34 cellular contexts compared by ENCODE assay signal in the genomic region with DNA sequence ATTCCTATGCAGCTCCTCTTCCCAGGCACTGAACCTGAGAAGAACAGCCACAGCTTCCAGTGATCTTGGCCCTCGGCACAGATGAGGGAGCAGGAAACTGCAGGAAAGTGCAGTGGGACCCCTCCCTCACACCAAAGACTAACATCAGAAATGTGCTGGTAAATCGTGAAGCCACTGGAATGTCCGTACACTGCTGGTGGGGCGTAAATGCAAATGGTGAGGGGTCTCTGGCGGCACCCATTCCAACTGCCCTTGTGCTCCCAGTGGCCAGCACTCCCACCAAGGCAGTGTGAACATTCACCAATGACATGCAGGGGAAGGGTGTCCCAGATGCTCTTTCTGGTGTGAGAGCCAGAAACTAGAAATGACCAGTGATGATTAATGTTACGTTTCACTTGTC.
"Had no signal": no experiment of that assay in that cellular context is flagged by ENCODE, and none has a peak within 500 bp of the region (broad histone marks: within the 10 kb centered on the region; RNA-seq: fewer than 3 reads in every experiment).

No MANE protein-coding gene starts in this region.

- H3K27ac Mint-ChIP-seq: activated B cell treated with CpG ODN at 0.5 μM for 24 hours; activated CD4-positive, alpha-beta T cell treated with anti-CD3 and anti-CD28 coated beads, Interleukin-2, amount 10 ng/mL, durations not matched to agents 24 days and 14 days; activated CD8-positive, alpha-beta T cell treated with anti-CD3 and anti-CD28 coated beads for 36 hours; activated naive CD8-positive, alpha-beta T cell treated with anti-CD3 and anti-CD28 coated beads for 36 hours; activated T-cell treated with anti-CD3 and anti-CD28 coated beads, Interleukin-2, amount 50 U/mL, for 72 hours; activated T-helper 17 cell treated with anti-CD3 and anti-CD28 coated beads, Interleukin-2, amount 50 U/mL, for 72 hours had no signal

- DNase-seq: activated B cell treated with CpG ODN at 0.5 μM for 24 hours; activated CD4-positive, alpha-beta T cell treated with anti-CD3 and anti-CD28 coated beads, Interleukin-2, amount 10 ng/mL, durations not matched to agents 24 days and 14 days; activated CD4-positive, alpha-beta T cell treated with anti-CD3 and anti-CD28 coated beads, Interleukin-2, amount 50 U/mL, for 4 hours; activated CD8-positive, alpha-beta T cell treated with anti-CD3 and anti-CD28 coated beads for 36 hours; activated gamma-delta T cell treated with Interleukin-2 at 50 U/mL for 16 hours; activated naive CD4-positive, alpha-beta T cell treated with anti-CD3 and anti-CD28 coated beads, Interleukin-2, amount 50 U/mL, for 16 hours; activated naive CD8-positive, alpha-beta T cell treated with anti-CD3 and anti-CD28 coated beads for 36 hours; activated T-cell treated with anti-CD3 and anti-CD28 coated beads, Interleukin-2, amount 50 U/mL, for 1 hour; activated T-cell treated with anti-CD3 and anti-CD28 coated beads, Interleukin-2, amount 50 U/mL, for 72 hours; amniotic stem cell; brain microvascular endothelial cell; NCI-H1092 treated with DMSO at 0.1 percent for 48 hours; NCI-H1417; NCI-H146; NCI-H187; NCI-H2029 treated with DMSO at 0.1 percent for 48 hours; NCI-H2107; NCI-H2171; NCI-H510A; NCI-H526; NCI-H748 treated with DMSO at 0.1 percent for 48 hours; NK-92 treated with Interleukin-12 subunit alpha and Interleukin-12 subunit beta, amount 100 ng/mL, for 24 hours; PC-3; Right ventricle myocardium superior; SW 1271; T-helper 1 cell; T-helper 2 cell; T-helper 9 cell had no signal

- H3K27me3 Mint-ChIP-seq: activated B cell treated with CpG ODN at 0.5 μM for 24 hours; activated CD4-positive, alpha-beta T cell treated with anti-CD3 and anti-CD28 coated beads, Interleukin-2, amount 10 ng/mL, durations not matched to agents 24 days and 14 days had no signal

- FAIRE-seq: K562, RCC 7860 had no signal

- H3K36me3 Mint-ChIP-seq: activated naive CD8-positive, alpha-beta T cell treated with anti-CD3 and anti-CD28 coated beads for 36 hours had no signal

- H3K27ac ChIP-seq: brain microvascular endothelial cell, RWPE1, VCaP had no signal

- H3K36me3 ChIP-seq: brain microvascular endothelial cell had no signal

- H3K4me1 Mint-ChIP-seq: activated B cell treated with CpG ODN at 0.5 μM for 24 hours; activated CD4-positive, alpha-beta T cell treated with anti-CD3 and anti-CD28 coated beads, Interleukin-2, amount 10 ng/mL, durations not matched to agents 24 days and 14 days; activated naive CD8-positive, alpha-beta T cell treated with anti-CD3 and anti-CD28 coated beads for 36 hours; activated T-helper 17 cell treated with anti-CD3 and anti-CD28 coated beads, Interleukin-2, amount 50 U/mL, for 72 hours; central memory CD8-positive, alpha-beta T cell had no signal

- H3K9me3 Mint-ChIP-seq: activated B cell treated with CpG ODN at 0.5 μM for 24 hours; activated CD4-positive, alpha-beta T cell treated with anti-CD3 and anti-CD28 coated beads, Interleukin-2, amount 10 ng/mL, durations not matched to agents 24 days and 14 days; activated CD8-positive, alpha-beta T cell treated with anti-CD3 and anti-CD28 coated beads for 36 hours; activated naive CD8-positive, alpha-beta T cell treated with anti-CD3 and anti-CD28 coated beads for 36 hours; activated T-cell treated with anti-CD3 and anti-CD28 coated beads, Interleukin-2, amount 50 U/mL, for 72 hours; activated T-helper 17 cell treated with anti-CD3 and anti-CD28 coated beads, Interleukin-2, amount 50 U/mL, for 72 hours; central memory CD8-positive, alpha-beta T cell had no signal

- H3K4me3 Mint-ChIP-seq: activated B cell treated with CpG ODN at 0.5 μM for 24 hours; activated CD4-positive, alpha-beta T cell treated with anti-CD3 and anti-CD28 coated beads, Interleukin-2, amount 10 ng/mL, durations not matched to agents 24 days and 14 days; activated CD8-positive, alpha-beta T cell treated with anti-CD3 and anti-CD28 coated beads for 36 hours; activated naive CD8-positive, alpha-beta T cell treated with anti-CD3 and anti-CD28 coated beads for 36 hours; activated T-cell treated with anti-CD3 and anti-CD28 coated beads, Interleukin-2, amount 50 U/mL, for 72 hours; activated T-helper 17 cell treated with anti-CD3 and anti-CD28 coated beads, Interleukin-2, amount 50 U/mL, for 72 hours; central memory CD8-positive, alpha-beta T cell had no signal

- ATAC-seq: activated CD8-positive, alpha-beta T cell treated with anti-CD3 and anti-CD28 coated beads for 36 hours; activated T-cell treated with anti-CD3 and anti-CD28 coated beads, Interleukin-2, amount 50 U/mL, for 72 hours; activated T-helper 17 cell treated with anti-CD3 and anti-CD28 coated beads, Interleukin-2, amount 50 U/mL, for 72 hours; K562; PC-3 had no signal

- H3K4me3 ChIP-seq: K562 had no signal

- H3K27me3 ChIP-seq: brain microvascular endothelial cell had no signal
